Comparison of ENCODE assay signal across 8 cellular contexts in the genomic region with DNA sequence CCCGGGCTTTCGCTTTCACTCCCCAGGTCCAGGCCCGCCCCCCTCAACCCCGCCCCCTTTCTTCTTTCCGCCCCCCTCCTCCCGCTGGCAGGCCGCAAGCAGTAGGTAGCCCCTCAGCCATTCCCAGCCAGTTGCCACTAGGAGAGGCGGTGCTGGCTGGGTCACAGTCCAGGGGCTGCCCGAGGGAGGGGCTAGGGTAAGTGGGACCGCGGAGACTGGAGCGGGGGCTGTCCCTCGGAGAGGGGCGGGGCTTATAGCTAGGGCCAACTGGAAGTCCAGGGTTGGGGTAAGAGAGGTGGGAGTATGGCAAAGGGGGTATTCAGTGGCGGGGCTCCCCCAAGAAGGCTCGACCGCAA. TPM values are rescaled to one million over a fixed set of nuclear protein-coding genes. Genes with fewer than 3 reads are reported as not detected.
DNase-seq lines count a peak whose midpoint lies in the region; ATAC-seq and TF ChIP-seq lines count a peak whose summit lies in the region.

No MANE protein-coding gene starts in this region.

- CTCF ChIA-PET in BJ (lab: Yijun Ruan, JAX) = interaction anchor here (0.6 to 3.8 kb wide), 9 partner anchors 15 to 201 kb away, joined by 3 to 39 read pairs (median 3); a partner anchor contains a TSS

- DNase-seq in BJ (ENCODE audit: low read depth) = peak; percentile 79
- peak; percentile 99 for DNase-seq in NCI-H524 (lab: John Stamatoyannopoulos, UW)
- peak; percentile 97 for DNase-seq in activated CD4-positive, alpha-beta T cell treated with anti-CD3 and anti-CD28 coated beads, Interleukin-2, amount 10 ng/mL, durations not matched to agents 24 days and 14 days
- peak; percentile 98 for DNase-seq in coronary artery (ENCODE audit: low spot score)
- peak; percentile 100 for DNase-seq in left kidney (ENCODE audit: low read depth, low spot score)
- peak; percentile 94 for DNase-seq in stimulated activated CD4-positive, alpha-beta T cell treated with anti-CD3 and anti-CD28 coated beads, Interleukin-1b, Interleukin-23, amount 100 ng/mL, for 48 hours

- intact Hi-C loops in activated CD4-positive, alpha-beta T cell treated with anti-CD3 and anti-CD28 coated beads, Interleukin-2, amount 10 ng/mL, durations not matched to agents 24 days and 14 days (cut with micrococcal nuclease) = loop anchor here (1.0 to 2.0 kb wide), 4 partner anchors 10 to 152 kb away; a partner anchor contains a TSS

- 0 out of 2 replicates have a peak, but pooled peaks have one; percentile 7 for TF ChIP-seq CTCF in BJ (IDR thresholded peaks at IDR 0.05; ENCODE audit: insufficient read depth, low read depth, low read length)
- no peak for TF ChIP-seq CTCF in coronary artery (IDR thresholded peaks at IDR 0.05)

- H3K9me3 Mint-ChIP-seq in activated CD4-positive, alpha-beta T cell treated with anti-CD3 and anti-CD28 coated beads, Interleukin-2, amount 10 ng/mL, durations not matched to agents 24 days and 14 days = no peaks in the 10 kb centered on the region

- H3K4me1 Mint-ChIP-seq in activated CD4-positive, alpha-beta T cell treated with anti-CD3 and anti-CD28 coated beads, Interleukin-2, amount 10 ng/mL, durations not matched to agents 24 days and 14 days = peaks cover 62% of the 10 kb centered on the region

- no peaks in the 10 kb centered on the region for H3K27me3 ChIP-seq in BJ (ENCODE audit: control insufficient read depth, insufficient read depth, low read length)

- H3K36me3 Mint-ChIP-seq in activated CD4-positive, alpha-beta T cell treated with anti-CD3 and anti-CD28 coated beads, Interleukin-2, amount 10 ng/mL, durations not matched to agents 24 days and 14 days (ENCODE audit: low read depth) = peaks cover 69% of the 10 kb centered on the region

- POLR2A ChIA-PET in BJ (lab: Charles Lee) = interaction anchor here (0.8 to 1.9 kb wide), 3 partner anchors 10 to 32 kb away, joined by 3 to 6 read pairs (median 5); a partner anchor contains a TSS

- peak overlapping the region; percentile 59 for H3K4me3 ChIP-seq in BJ (ENCODE audit: low read depth, low read length)
- peak overlapping the region; percentile 84 for H3K4me3 ChIP-seq in coronary artery

- peak overlapping the region; percentile 97 for H3K4me3 Mint-ChIP-seq in activated CD4-positive, alpha-beta T cell treated with anti-CD3 and anti-CD28 coated beads, Interleukin-2, amount 10 ng/mL, durations not matched to agents 24 days and 14 days

- H3K27ac Mint-ChIP-seq in activated CD4-positive, alpha-beta T cell treated with anti-CD3 and anti-CD28 coated beads, Interleukin-2, amount 10 ng/mL, durations not matched to agents 24 days and 14 days = peak overlapping the region; percentile 99

- H3K36me3 ChIP-seq in BJ (ENCODE audit: control insufficient read depth, insufficient read depth, low read length) = peaks cover 24% of the 10 kb centered on the region

- peak overlapping the region; percentile 77 to 98 for H3K27ac ChIP-seq in coronary artery

- no peaks in the 10 kb centered on the region for H3K27me3 Mint-ChIP-seq in activated CD4-positive, alpha-beta T cell treated with anti-CD3 and anti-CD28 coated beads, Interleukin-2, amount 10 ng/mL, durations not matched to agents 24 days and 14 days

- peak; percentile 57 for ATAC-seq in GM19328 (IDR thresholded peaks at IDR 0.05; ENCODE audit: unreplicated experiment)
- peak; percentile 58 for ATAC-seq in HG03460 (IDR thresholded peaks at IDR 0.05; ENCODE audit: unreplicated experiment)

RNA-seq across cellular contexts. Expression of a gene that starts 0.2 kb away (rescaled TPM):
- 165 and 178 TPM in 2 replicates for polyA plus RNA-seq in BJ (2011; rRNA removed)
- polyA minus RNA-seq in BJ (2011; rRNA and poly(A)+ RNA removed) = 22.4 and 39.0 TPM in 2 replicates
- 565 and 584 TPM in 2 replicates for total RNA-seq in activated CD4-positive, alpha-beta T cell treated with anti-CD3 and anti-CD28 coated beads, Interleukin-2, amount 10 ng/mL, durations not matched to agents 24 days and 14 days

RNA-seq across cellular contexts. Expression of a gene that starts 0.7 kb away (rescaled TPM):
- 8.2 and 12.4 TPM in 2 replicates for polyA plus RNA-seq in BJ (2011; rRNA removed)
- polyA minus RNA-seq in BJ (2011; rRNA and poly(A)+ RNA removed) = 31.1 and 35.4 TPM in 2 replicates
- total RNA-seq in activated CD4-positive, alpha-beta T cell treated with anti-CD3 and anti-CD28 coated beads, Interleukin-2, amount 10 ng/mL, durations not matched to agents 24 days and 14 days = 95.1 and 95.6 TPM in 2 replicates

RNA-seq across cellular contexts. Expression of a gene that starts 5.2 kb away (rescaled TPM):
- polyA plus RNA-seq in BJ (2011; rRNA removed) = 6.9 and 13.3 TPM in 2 replicates
- 3.6 TPM in 2 replicates for polyA minus RNA-seq in BJ (2011; rRNA and poly(A)+ RNA removed)
- 26.6 and 30.3 TPM in 2 replicates for total RNA-seq in activated CD4-positive, alpha-beta T cell treated with anti-CD3 and anti-CD28 coated beads, Interleukin-2, amount 10 ng/mL, durations not matched to agents 24 days and 14 days

RNA-seq across cellular contexts. Expression of a gene that starts 10.6 kb away (rescaled TPM):
- polyA plus RNA-seq in BJ (2011; rRNA removed) = 48.9 and 106 TPM in 2 replicates
- 21.8 and 33.0 TPM in 2 replicates for polyA minus RNA-seq in BJ (2011; rRNA and poly(A)+ RNA removed)
- total RNA-seq in activated CD4-positive, alpha-beta T cell treated with anti-CD3 and anti-CD28 coated beads, Interleukin-2, amount 10 ng/mL, durations not matched to agents 24 days and 14 days = 300 and 306 TPM in 2 replicates

RNA-seq across cellular contexts. Expression of a gene that starts 14.5 kb away (rescaled TPM):
- polyA plus RNA-seq in BJ (2011; rRNA removed) = 84.8 and 107 TPM in 2 replicates
- polyA minus RNA-seq in BJ (2011; rRNA and poly(A)+ RNA removed) = 69.7 and 117 TPM in 2 replicates
- total RNA-seq in activated CD4-positive, alpha-beta T cell treated with anti-CD3 and anti-CD28 coated beads, Interleukin-2, amount 10 ng/mL, durations not matched to agents 24 days and 14 days = 138 and 159 TPM in 2 replicates

Comparison
In these comparisons a context has a peak if more than half of its experiments do, and no peak if none do; other contexts are left out.
1. Peak in every context shown above with its lines: DNase-seq, ATAC-seq, H3K4me3 ChIP-seq and H3K27ac ChIP-seq.